In genomic region chr5:77518304-77518703, GRCh38 we compare ENCODE assay signal across 10 cellular contexts. TPM values are rescaled to one million over a fixed set of nuclear protein-coding genes. Genes with fewer than 3 reads are reported as not detected.
DNase-seq lines count a peak whose midpoint lies in the region; ATAC-seq, FAIRE-seq and TF ChIP-seq lines count a peak whose summit lies in the region.
"Had no signal": no experiment of that assay in that cellular context is flagged by ENCODE, and none has a peak within 500 bp of the region (broad histone marks: within the 10 kb centered on the region; RNA-seq: fewer than 3 reads in every experiment).

No MANE protein-coding gene starts in this region.

- no peak overlapping the region for H3K4me3 ChIP-seq in astrocyte (ENCODE audit: insufficient read depth, low read depth, low read length)
- H3K4me3 ChIP-seq: BLaER1 treated with 17β-estradiol and CSF1 and Interleukin-3, amounts not matched to agents 10 nM and 100 nM had no signal

- in situ Hi-C loops in GM13976 (cut with MboI; ENCODE audit: low sequenced_read_pairs, unreplicated experiment), result loop anchor here (25.0 kb wide), 1 partner anchor 381 kb away; no protein-coding TSS in a partner anchor

- no peaks in the 10 kb centered on the region for H3K36me3 ChIP-seq in astrocyte (ENCODE audit: insufficient read depth, low read length)
- H3K36me3 ChIP-seq: BLaER1 treated with 17β-estradiol and CSF1 and Interleukin-3, amounts not matched to agents 10 nM and 100 nM had no signal

- H4K20me1 ChIP-seq in astrocyte (ENCODE audit: insufficient read depth, low read length), result no peaks in the 10 kb centered on the region
- H4K20me1 ChIP-seq: BLaER1 treated with 17β-estradiol and CSF1 and Interleukin-3, amounts not matched to agents 10 nM and 100 nM had no signal

- no peak for FAIRE-seq in astrocyte (lab: Jason Lieb, UNC)

- DNase-seq in SIG-M5 treated with dmso at 0.1 percent for 504 hours (lab: John Stamatoyannopoulos, UW; ENCODE audit: unreplicated experiment) (peak; percentile 33), SIG-M5 (lab: John Stamatoyannopoulos, UW) (no peak), NCI-H1092 (lab: John Stamatoyannopoulos, UW) (peak; percentile 0), astrocyte (ENCODE audit: low read depth) (peak; percentile 1), progenitor cell of endocrine pancreas (ENCODE audit: low spot score, unreplicated experiment) (no peak), GM13976 (ENCODE audit: low spot score) (no peak)
- DNase-seq in activated naive CD8-positive, alpha-beta T cell treated with anti-CD3 and anti-CD28 coated beads, Interleukin-2, amount 50 U/mL, for 24 hours, result no peak
- DNase-seq in activated CD4-positive, alpha-beta T cell treated with anti-CD3 and anti-CD28 coated beads for 48 hours, result no peak
- DNase-seq: Right ventricle myocardium superior had no signal

- H3K4me2 ChIP-seq in astrocyte (ENCODE audit: low read length), result no peak overlapping the region
- H3K4me2 ChIP-seq: BLaER1 treated with 17β-estradiol and CSF1 and Interleukin-3, amounts not matched to agents 10 nM and 100 nM had no signal

- H3K9me3 ChIP-seq in astrocyte (ENCODE audit: insufficient read depth, low read depth, low read length), result no peaks in the 10 kb centered on the region
- H3K9me3 ChIP-seq: BLaER1 treated with 17β-estradiol and CSF1 and Interleukin-3, amounts not matched to agents 10 nM and 100 nM had no signal

- H3K27ac Mint-ChIP-seq in astrocyte (ENCODE audit: unreplicated experiment) (no peak overlapping the region), progenitor cell of endocrine pancreas (no peak overlapping the region)
- no peak overlapping the region for H3K27ac Mint-ChIP-seq in activated naive CD8-positive, alpha-beta T cell treated with anti-CD3 and anti-CD28 coated beads, Interleukin-2, amount 50 U/mL, for 24 hours

- H3K27me3 Mint-ChIP-seq in astrocyte (ENCODE audit: low read depth, unreplicated experiment), result peaks cover 8% of the 10 kb centered on the region
- peaks cover 22% of the 10 kb centered on the region for H3K27me3 Mint-ChIP-seq in progenitor cell of endocrine pancreas
- peaks cover 7% of the 10 kb centered on the region for H3K27me3 Mint-ChIP-seq in activated naive CD8-positive, alpha-beta T cell treated with anti-CD3 and anti-CD28 coated beads, Interleukin-2, amount 50 U/mL, for 24 hours

- no peaks in the 10 kb centered on the region for H3K9me3 Mint-ChIP-seq in astrocyte (ENCODE audit: unreplicated experiment)
- no peaks in the 10 kb centered on the region for H3K9me3 Mint-ChIP-seq in progenitor cell of endocrine pancreas (ENCODE audit: low read depth)
- H3K9me3 Mint-ChIP-seq in activated naive CD8-positive, alpha-beta T cell treated with anti-CD3 and anti-CD28 coated beads, Interleukin-2, amount 50 U/mL, for 24 hours, result no peaks in the 10 kb centered on the region

- no peaks in the 10 kb centered on the region for H3K4me1 ChIP-seq in astrocyte (ENCODE audit: insufficient read depth, low read length)
- H3K4me1 ChIP-seq: BLaER1 treated with 17β-estradiol and CSF1 and Interleukin-3, amounts not matched to agents 10 nM and 100 nM had no signal

- no peaks in the 10 kb centered on the region for H3K4me1 Mint-ChIP-seq in astrocyte (ENCODE audit: low read depth, unreplicated experiment)
- H3K4me1 Mint-ChIP-seq in progenitor cell of endocrine pancreas (ENCODE audit: low read depth), result no peaks in the 10 kb centered on the region
- no peaks in the 10 kb centered on the region for H3K4me1 Mint-ChIP-seq in activated naive CD8-positive, alpha-beta T cell treated with anti-CD3 and anti-CD28 coated beads, Interleukin-2, amount 50 U/mL, for 24 hours

- H3K79me2 ChIP-seq in astrocyte (ENCODE audit: insufficient read depth, low read length), result no peaks in the 10 kb centered on the region

- H3K27ac ChIP-seq in astrocyte (ENCODE audit: low read depth, low read length), result no peak overlapping the region
- H3K27ac ChIP-seq: BLaER1 treated with 17β-estradiol and CSF1 and Interleukin-3, amounts not matched to agents 10 nM and 100 nM had no signal

- no peak overlapping the region for H2AFZ ChIP-seq in astrocyte (ENCODE audit: low read depth, low read length)

- peak; percentile 12 for TF ChIP-seq CTCF in astrocyte (IDR thresholded peaks at IDR 0.05; ENCODE audit: insufficient read depth, low read depth, low read length)
- peak; percentile 61 for TF ChIP-seq CTCF in progenitor cell of endocrine pancreas (IDR thresholded peaks at IDR 0.05; ENCODE audit: unreplicated experiment)
- no peak for TF ChIP-seq CTCF in GM13976 (IDR thresholded peaks at IDR 0.05; ENCODE audit: borderline replicate concordance, control extremely low read depth, extremely low read depth, insufficient read depth, missing control alignments)

- no peaks in the 10 kb centered on the region for H3K27me3 ChIP-seq in astrocyte (ENCODE audit: insufficient read depth, low read length)
- H3K27me3 ChIP-seq: BLaER1 treated with 17β-estradiol and CSF1 and Interleukin-3, amounts not matched to agents 10 nM and 100 nM had no signal

- H3K4me3 Mint-ChIP-seq in astrocyte (ENCODE audit: unreplicated experiment) (no peak overlapping the region), progenitor cell of endocrine pancreas (ENCODE audit: low read depth) (no peak overlapping the region)
- H3K4me3 Mint-ChIP-seq in activated naive CD8-positive, alpha-beta T cell treated with anti-CD3 and anti-CD28 coated beads, Interleukin-2, amount 50 U/mL, for 24 hours, result no peak overlapping the region

- H3K9ac ChIP-seq in astrocyte (ENCODE audit: low read length), result no peak overlapping the region
- H3K9ac ChIP-seq: BLaER1 treated with 17β-estradiol and CSF1 and Interleukin-3, amounts not matched to agents 10 nM and 100 nM had no signal

- no peak for ATAC-seq in activated naive CD8-positive, alpha-beta T cell treated with anti-CD3 and anti-CD28 coated beads, Interleukin-2, amount 50 U/mL, for 24 hours

- H3K36me3 Mint-ChIP-seq in astrocyte (ENCODE audit: low read depth, unreplicated experiment) (no peaks in the 10 kb centered on the region), progenitor cell of endocrine pancreas (ENCODE audit: insufficient read depth) (no peaks in the 10 kb centered on the region)
- no peaks in the 10 kb centered on the region for H3K36me3 Mint-ChIP-seq in activated naive CD8-positive, alpha-beta T cell treated with anti-CD3 and anti-CD28 coated beads, Interleukin-2, amount 50 U/mL, for 24 hours (ENCODE audit: low read depth)

RNA-seq across cellular contexts. Expression of gene WDR41, which starts 26.2 kb away (rescaled TPM):
- total RNA-seq in astrocyte (115 and 132 TPM in 2 replicates), progenitor cell of endocrine pancreas (56.3 and 58.4 TPM in 2 replicates)

Comparison
In these comparisons a context has a peak if more than half of its experiments do, and no peak if none do; other contexts are left out.
1. DNase-seq: peak in SIG-M5 treated with dmso at 0.1 percent for 504 hours (single experiment), NCI-H1092 (single experiment) and astrocyte (single experiment); none in SIG-M5 (single experiment), progenitor cell of endocrine pancreas (single experiment), GM13976 (single experiment), activated naive CD8-positive, alpha-beta T cell treated with anti-CD3 and anti-CD28 coated beads, Interleukin-2, amount 50 U/mL, for 24 hours (single experiment) and activated CD4-positive, alpha-beta T cell treated with anti-CD3 and anti-CD28 coated beads for 48 hours (single experiment).